ENCODE assay signal across 14 cellular contexts in the genomic region with DNA sequence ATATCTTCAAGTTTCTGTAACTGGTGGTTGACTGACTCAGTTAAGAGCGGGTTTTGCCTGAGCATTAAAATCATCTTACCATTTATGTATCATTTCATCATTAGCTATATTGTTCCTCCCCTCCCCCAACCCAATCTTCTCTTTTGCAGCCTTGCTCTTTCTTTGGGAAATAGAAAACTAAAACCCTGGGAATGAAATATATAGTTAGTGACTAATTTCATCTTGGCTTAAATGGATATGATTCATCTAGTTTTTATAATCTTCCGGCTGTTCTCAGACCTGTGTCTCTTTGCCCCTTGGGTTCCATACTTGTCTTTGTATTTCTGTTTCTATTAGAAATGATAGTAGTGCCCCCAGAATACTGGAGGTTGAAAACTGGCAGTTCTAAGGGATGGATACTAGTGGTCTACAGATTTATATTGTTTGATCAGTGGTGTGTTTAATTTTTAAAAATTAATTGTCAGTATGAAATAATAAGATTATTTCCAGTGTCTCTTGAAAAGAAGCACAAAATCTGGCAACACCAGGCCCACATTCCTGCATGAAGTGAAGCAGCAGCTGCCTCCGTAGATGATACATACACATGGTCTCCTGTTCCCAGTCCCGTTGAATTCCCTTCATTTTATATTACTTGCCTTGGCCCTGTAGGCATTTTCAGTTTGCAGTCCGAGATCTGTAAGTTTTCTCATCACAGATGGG. TPM values are rescaled to one million over a fixed set of nuclear protein-coding genes. Genes with fewer than 3 reads are reported as not detected.
DNase-seq lines count a peak whose midpoint lies in the region; ATAC-seq and TF ChIP-seq lines count a peak whose summit lies in the region.
"Had no signal": no experiment of that assay in that cellular context is flagged by ENCODE, and none has a peak within 500 bp of the region (broad histone marks: within the 10 kb centered on the region; RNA-seq: fewer than 3 reads in every experiment).

No MANE protein-coding gene starts in this region.

- no peak overlapping the region for H3K14ac ChIP-seq in trophoblast cell (ENCODE audit: low read length)

- no peak overlapping the region for H2BK120ac ChIP-seq in trophoblast cell (ENCODE audit: insufficient read depth, low read length, poor library complexity)

- TF ChIP-seq CTCF in WTC11 (IDR thresholded peaks at IDR 0.05) (no peak), fibroblast of mammary gland (conservative IDR thresholded peaks at IDR 0.05; ENCODE audit: control insufficient read depth, insufficient read depth, low read depth, low read length) (no peak), GM10266 (IDR thresholded peaks at IDR 0.05; ENCODE audit: control insufficient read depth, insufficient read depth, low read depth, missing control alignments) (no peak), OCI-LY7 (conservative IDR thresholded peaks at IDR 0.05; ENCODE audit: low read length) (no peak)

- no peaks in the 10 kb centered on the region for H3K9me3 ChIP-seq in trophoblast cell (ENCODE audit: insufficient read depth, low read depth, low read length)
- H3K9me3 ChIP-seq in OCI-LY7 (ENCODE audit: low read length): no peaks in the 10 kb centered on the region
- H3K9me3 ChIP-seq: colonic mucosa, ovary had no signal

- H3K9me3 Mint-ChIP-seq in WTC11: no peaks in the 10 kb centered on the region
- H3K9me3 Mint-ChIP-seq: stimulated activated memory B cell treated with anti-CD40 and anti-IgM and Interleukin-4, amounts not matched to agents 10 μg/mL and 1 μg/mL and 100 μg/mL, for 72 hours had no signal

- no peak overlapping the region for H2AK5ac ChIP-seq in trophoblast cell (ENCODE audit: low read length)

- peaks cover 80% of the 10 kb centered on the region for H3K4me1 Mint-ChIP-seq in WTC11

- no peak overlapping the region for H2AFZ ChIP-seq in trophoblast cell (ENCODE audit: insufficient read depth, low read length, poor library complexity)
- H2AFZ ChIP-seq in OCI-LY7 (ENCODE audit: low read length): no peak overlapping the region

- H3K4me1 ChIP-seq in trophoblast cell (ENCODE audit: control insufficient read depth in 1 of 2, insufficient read depth in 2 of 2, low read length in 2 of 2) (peaks cover 7 to 8% of the 10 kb centered on the region in 2 experiments), OCI-LY7 (ENCODE audit: insufficient read depth, low read length, poor library complexity, severe bottlenecking) (no peaks in the 10 kb centered on the region)
- H3K4me1 ChIP-seq: colonic mucosa had no signal

- no TSS peak for BruUV-seq in OCI-LY7 (replicated peaks; lab: Mats Ljungman, UMichigan)

- H4K8ac ChIP-seq in trophoblast cell (ENCODE audit: low read depth, low read length): no peak overlapping the region

- H3K9me2 ChIP-seq in OCI-LY7 (ENCODE audit: insufficient read depth, low read length): no peaks in the 10 kb centered on the region

- WGBS in trophoblast cell (ENCODE audit: extremely low coverage, insufficient coverage, insufficient read length): no CpG with 5 or more reads among the region's 5 CpGs

- H2BK5ac ChIP-seq in trophoblast cell (ENCODE audit: low read depth, low read length, poor library complexity): no peak overlapping the region

- H2BK12ac ChIP-seq in trophoblast cell (ENCODE audit: low read length): no peak overlapping the region

- no peaks in the 10 kb centered on the region for H3K27me3 ChIP-seq in trophoblast cell (ENCODE audit: insufficient read depth, low read length)
- H3K27me3 ChIP-seq: colonic mucosa, ovary had no signal

- DNase-seq in GM03348 (ENCODE audit: low spot score) (peak; percentile 30), WTC11 (ENCODE audit: low spot score) (no peak), fibroblast of mammary gland (ENCODE audit: low read depth) (peak; percentile 78), trophoblast cell (peak in 1 of 2 donors; percentile 32), GM10266 (ENCODE audit: extremely low spot score) (no peak), OCI-LY7 (ENCODE audit: low spot score) (no peak), NCI-H2196 (lab: John Stamatoyannopoulos, UW; ENCODE audit: unreplicated experiment) (no peak)
- no peak for DNase-seq in activated effector memory CD4-positive, alpha-beta T cell treated with anti-CD3 and anti-CD28 coated beads, Interleukin-2, amount 50 U/mL, for 16 hours
- DNase-seq: activated naive CD4-positive, alpha-beta T cell treated with Interleukin-2 at 50 U/mL for 16 hours; colonic mucosa; ovary; stimulated activated CD4-positive, alpha-beta T cell treated with anti-CD3 and anti-CD28 coated beads, Interleukin-2, amount 100 ng/mL, for 24 hours had no signal

- H3K27me3 Mint-ChIP-seq in WTC11 (ENCODE audit: low read depth): no peaks in the 10 kb centered on the region
- H3K27me3 Mint-ChIP-seq: stimulated activated memory B cell treated with anti-CD40 and anti-IgM and Interleukin-4, amounts not matched to agents 10 μg/mL and 1 μg/mL and 100 μg/mL, for 72 hours had no signal

- intact Hi-C loops in OCI-LY7 (cut with micrococcal nuclease; ENCODE audit: unreplicated experiment): no loop called here

- H3K4me3 ChIP-seq in fibroblast of mammary gland (ENCODE audit: control insufficient read depth, low read depth, low read length) (no peak overlapping the region), trophoblast cell (ENCODE audit: low read depth, low read length) (no peak overlapping the region), OCI-LY7 (ENCODE audit: low read depth, low read length, poor library complexity, severe bottlenecking) (no peak overlapping the region)
- H3K4me3 ChIP-seq: colonic mucosa, ovary had no signal

- CTCF ChIA-PET in WTC11 (lab: Charles Lee): interaction anchor here (0.7 to 1.3 kb wide), 3 partner anchors 20 to 198 kb away, joined by 3 read pairs; a partner anchor contains a TSS
- CTCF ChIA-PET in OCI-LY7 (lab: Charles Lee; ENCODE audit: unreplicated experiment): no interaction called here

- no peak overlapping the region for H3K23ac ChIP-seq in trophoblast cell (ENCODE audit: low read length)

- no peaks in the 10 kb centered on the region for H3K79me1 ChIP-seq in trophoblast cell (ENCODE audit: low read length)

- H4K12ac ChIP-seq in trophoblast cell (ENCODE audit: low read depth, low read length): no peak overlapping the region

- H3K36me3 ChIP-seq in trophoblast cell (ENCODE audit: control insufficient read depth in 1 of 2, insufficient read depth in 2 of 2, low read length in 2 of 2) (no peaks in the 10 kb centered on the region), OCI-LY7 (ENCODE audit: insufficient read depth, low read length) (no peaks in the 10 kb centered on the region)
- H3K36me3 ChIP-seq: colonic mucosa, ovary had no signal

- H3K27ac Mint-ChIP-seq in WTC11: peak overlapping the region; percentile 99
- H3K27ac Mint-ChIP-seq: stimulated activated memory B cell treated with anti-CD40 and anti-IgM and Interleukin-4, amounts not matched to agents 10 μg/mL and 1 μg/mL and 100 μg/mL, for 72 hours had no signal

- no peaks in the 10 kb centered on the region for H4K20me1 ChIP-seq in OCI-LY7 (ENCODE audit: insufficient read depth, low read length)

- H3K36me3 Mint-ChIP-seq in WTC11: no peaks in the 10 kb centered on the region

- H3K27ac ChIP-seq in trophoblast cell (ENCODE audit: low read depth, low read length) (no peak overlapping the region), OCI-LY7 (ENCODE audit: low read depth, low read length, poor library complexity, severe bottlenecking) (no peak overlapping the region)
- H3K27ac ChIP-seq: C4-2B, colonic mucosa, ovary had no signal

- H3K9ac ChIP-seq in trophoblast cell (ENCODE audit: low read length): no peak overlapping the region

- peak; percentile 36 for ATAC-seq in WTC11
- ATAC-seq: stimulated activated memory B cell treated with anti-CD40 and anti-IgM and Interleukin-4, amounts not matched to agents 10 μg/mL and 1 μg/mL and 100 μg/mL, for 72 hours had no signal

- no peak overlapping the region for H4K91ac ChIP-seq in trophoblast cell (ENCODE audit: low read depth, low read length)

- H3K79me2 ChIP-seq in trophoblast cell (ENCODE audit: control insufficient read depth, insufficient read depth, low read length, poor library complexity): no peaks in the 10 kb centered on the region
- no peaks in the 10 kb centered on the region for H3K79me2 ChIP-seq in OCI-LY7 (ENCODE audit: insufficient read depth, low read depth, low read length)

- H3K18ac ChIP-seq in trophoblast cell (ENCODE audit: low read length): no peak overlapping the region

- POLR2A ChIA-PET in WTC11 (lab: Charles Lee) (interaction anchor here (2.9 kb wide), 1 partner anchor 44 kb away, joined by 19 read pairs; a partner anchor contains a TSS), OCI-LY7 (lab: Charles Lee) (interaction anchor here (0.6 kb wide), 1 partner anchor 1420 kb away, joined by 3 read pairs; no protein-coding TSS in a partner anchor)

- H3K4me2 ChIP-seq in trophoblast cell (ENCODE audit: low read length): peak overlapping the region; percentile 50
- no peak overlapping the region for H3K4me2 ChIP-seq in OCI-LY7 (ENCODE audit: low read length)

- H3K4ac ChIP-seq in trophoblast cell (ENCODE audit: low read depth, low read length): no peak overlapping the region

- peak overlapping the region; percentile 53 for H3K4me3 Mint-ChIP-seq in WTC11
- H3K4me3 Mint-ChIP-seq: stimulated activated memory B cell treated with anti-CD40 and anti-IgM and Interleukin-4, amounts not matched to agents 10 μg/mL and 1 μg/mL and 100 μg/mL, for 72 hours had no signal

TF ChIP-seq in WTC11, 78 proteins besides CTCF, POLR2A, EP300 and RAD21 (continues in another document):
- TF ChIP-seq, protein P1, sequence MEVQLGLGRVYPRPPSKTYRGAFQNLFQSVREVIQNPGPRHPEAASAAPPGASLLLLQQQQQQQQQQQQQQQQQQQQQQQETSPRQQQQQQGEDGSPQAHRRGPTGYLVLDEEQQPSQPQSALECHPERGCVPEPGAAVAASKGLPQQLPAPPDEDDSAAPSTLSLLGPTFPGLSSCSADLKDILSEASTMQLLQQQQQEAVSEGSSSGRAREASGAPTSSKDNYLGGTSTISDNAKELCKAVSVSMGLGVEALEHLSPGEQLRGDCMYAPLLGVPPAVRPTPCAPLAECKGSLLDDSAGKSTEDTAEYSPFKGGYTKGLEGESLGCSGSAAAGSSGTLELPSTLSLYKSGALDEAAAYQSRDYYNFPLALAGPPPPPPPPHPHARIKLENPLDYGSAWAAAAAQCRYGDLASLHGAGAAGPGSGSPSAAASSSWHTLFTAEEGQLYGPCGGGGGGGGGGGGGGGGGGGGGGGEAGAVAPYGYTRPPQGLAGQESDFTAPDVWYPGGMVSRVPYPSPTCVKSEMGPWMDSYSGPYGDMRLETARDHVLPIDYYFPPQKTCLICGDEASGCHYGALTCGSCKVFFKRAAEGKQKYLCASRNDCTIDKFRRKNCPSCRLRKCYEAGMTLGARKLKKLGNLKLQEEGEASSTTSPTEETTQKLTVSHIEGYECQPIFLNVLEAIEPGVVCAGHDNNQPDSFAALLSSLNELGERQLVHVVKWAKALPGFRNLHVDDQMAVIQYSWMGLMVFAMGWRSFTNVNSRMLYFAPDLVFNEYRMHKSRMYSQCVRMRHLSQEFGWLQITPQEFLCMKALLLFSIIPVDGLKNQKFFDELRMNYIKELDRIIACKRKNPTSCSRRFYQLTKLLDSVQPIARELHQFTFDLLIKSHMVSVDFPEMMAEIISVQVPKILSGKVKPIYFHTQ (CRISPR knock-in tag; IDR thresholded peaks at IDR 0.05): no peak
- TF ChIP-seq ZNF416 (CRISPR knock-in tag; IDR thresholded peaks at IDR 0.05): no peak

RNA-seq across cellular contexts. Expression of a gene that starts 44.5 kb away (rescaled TPM):
- total RNA-seq in WTC11 (2021) (49.1 to 52.0 TPM (median 49.5 TPM) in 3 replicates), OCI-LY7 (2022) (11.5 and 12.4 TPM in 2 replicates)
- 29.4 and 30.9 TPM in 2 replicates for polyA plus RNA-seq in trophoblast cell (2013)
- 7.1 and 9.0 TPM in 2 replicates for total RNA-seq in OCI-LY7 (2014; rRNA removed; shearing (Covaris generic))

Comparison
In these comparisons a context has a peak if more than half of its experiments do, and no peak if none do; other contexts are left out.
1. DNase-seq: peak in GM03348 (single experiment) and fibroblast of mammary gland (single experiment); none in WTC11 (single experiment), GM10266 (single experiment), activated effector memory CD4-positive, alpha-beta T cell treated with anti-CD3 and anti-CD28 coated beads, Interleukin-2, amount 50 U/mL, for 16 hours (single experiment), OCI-LY7 (single experiment) and NCI-H2196 (single experiment).